Comparison of ENCODE assay signal across 8 cellular contexts in genomic region chr16:2223375-2224182, GRCh38. TPM values are rescaled to one million over a fixed set of nuclear protein-coding genes. Genes with fewer than 3 reads are reported as not detected.
DNase-seq lines count a peak whose midpoint lies in the region; ATAC-seq, FAIRE-seq and TF ChIP-seq lines count a peak whose summit lies in the region.

Gene E4F1 (plus strand): TSS chr16:2223591. CDS start chr16:2223614, 23 bp downstream.

- H3K27me3 ChIP-seq in heart right ventricle (no peaks in the 10 kb centered on the region), upper lobe of right lung (no peaks in the 10 kb centered on the region)

- H3K27ac ChIP-seq in heart right ventricle (peak within 1 kb of the TSS; percentile 49 to 96 (median 90)), upper lobe of right lung (peak within 1 kb of the TSS; percentile 84)

- 0 to 1% methylated on average over 81 to 83 of the region's 83 CpGs for WGBS in heart right ventricle, 2 donors

- peaks cover 10 to 32% (median 25%) of the 10 kb centered on the region in 9 donors for H3K4me1 ChIP-seq in heart right ventricle
- H3K4me1 ChIP-seq in upper lobe of right lung, result peaks cover 19% of the 10 kb centered on the region

- peak within 1 kb of the TSS; percentile 69 to 96 (median 92) for H3K4me3 ChIP-seq in heart right ventricle
- H3K4me3 ChIP-seq in upper lobe of right lung, result peak within 1 kb of the TSS; percentile 76

- peak; percentile 98 for FAIRE-seq in GM12892 (lab: Jason Lieb, UNC)

- H3K36me3 ChIP-seq in heart right ventricle (peaks cover 0 to 28% (median 7%) of the 10 kb centered on the region in 9 donors), upper lobe of right lung (peaks cover 6% of the 10 kb centered on the region)

- TF ChIP-seq POLR2A in GM12892 (IDR thresholded peaks at IDR 0.05; ENCODE audit: low read depth, low read length), result peak; percentile 98

- H3K9me3 ChIP-seq in heart right ventricle, result no peaks in the 10 kb centered on the region
- no peaks in the 10 kb centered on the region for H3K9me3 ChIP-seq in upper lobe of right lung

- TF ChIP-seq CTCF in heart right ventricle (IDR thresholded peaks at IDR 0.05) (peak in 4 of 9 donors; percentile 3 to 19 (median 10)), upper lobe of right lung (IDR thresholded peaks at IDR 0.05) (no peak)

- DNase-seq in GM12892 (ENCODE audit: insufficient read length) (peak; percentile 100), NCI-H146 (lab: John Stamatoyannopoulos, UW) (peak; percentile 100), amniotic epithelial cell (ENCODE audit: low read depth) (peak; percentile 99), heart right ventricle (peak; percentile 100), posterior vena cava (ENCODE audit: low spot score) (peak; percentile 100), upper lobe of right lung (peak; percentile 100)

- intact Hi-C loops in T-helper 1 cell treated with Interleukin-12 subunit alpha and Interleukin-12 subunit beta and Interleukin-4 antibody, amounts not matched to agents 30 ng/mL and 1 ng/mL, for 36 hours (cut with micrococcal nuclease), result loop anchor here (1.0 to 5.0 kb wide), 11 partner anchors 8 to 553 kb away; partner anchors contain the start of genes ATP6V0C, CCNF, CEMP1 and ECI1
- intact Hi-C loops in heart right ventricle (cut with DNase I), result loop anchor here in 1 of 10 donors (5.0 kb wide), 1 partner anchor 211 kb away; no protein-coding TSS in a partner anchor
- intact Hi-C loops in posterior vena cava (cut with DNase I), result loop anchor here in 1 of 2 donors (10.0 kb wide), 1 partner anchor 51 kb away; no protein-coding TSS in a partner anchor
- intact Hi-C loops in upper lobe of right lung (cut with DNase I), result no loop called here

- ATAC-seq in HG02852 (IDR thresholded peaks at IDR 0.05; ENCODE audit: unreplicated experiment) (peak; percentile 92), heart right ventricle (peak; percentile 99 to 100 (median 100)), upper lobe of right lung (peak; percentile 99)

RNA-seq across cellular contexts. Expression of gene E4F1, which starts in this region (rescaled TPM):
- 4.2 TPM for polyA plus RNA-seq in GM12892 (2012; ENCODE audit: missing spikeins)
- 30.5 and 33.8 TPM in 2 replicates for total RNA-seq in T-helper 1 cell treated with Interleukin-12 subunit alpha and Interleukin-12 subunit beta and Interleukin-4 antibody, amounts not matched to agents 30 ng/mL and 1 ng/mL, for 36 hours
- 10 to 100 TPM in 7 of 10 donors, 1 to 10 TPM in 3; 8.4 to 16.3 (median 10.7) TPM for total RNA-seq in heart right ventricle
- 10 to 100 TPM; 22.0 to 34.8 TPM for polyA plus RNA-seq in heart right ventricle
- total RNA-seq in posterior vena cava, result 10 to 100 TPM; 15.5 to 19.3 TPM
- total RNA-seq in upper lobe of right lung, result 22.6 TPM

Comparison
In these comparisons a context has a peak if more than half of its experiments do, and no peak if none do; other contexts are left out.
1. Peak in every context shown above with its lines: DNase-seq, ATAC-seq, H3K4me3 ChIP-seq and H3K27ac ChIP-seq.